7 cellular contexts compared by ENCODE assay signal in genomic region chr14:31937730-31938346, GRCh38.
A peak's percentile ranks its signal among the peaks of the same experiment; 100 is the strongest.
DNase-seq lines count a peak whose midpoint lies in the region; ATAC-seq lines count a peak whose summit lies in the region.

No MANE protein-coding gene starts in this region.

- H3K4me3 Mint-ChIP-seq in activated naive CD8-positive, alpha-beta T cell treated with anti-CD3 and anti-CD28 coated beads, Interleukin-2, amount 10 ng/mL, durations not matched to agents 7 days and 5 days, result no peak overlapping the region

- intact Hi-C loops in left colon (cut with DNase I, micrococcal nuclease), result loop anchor here in 1 of 2 donors (10.0 kb wide), 2 partner anchors 137 to 527 kb away; partner anchors contain the start of gene ARHGAP5

- POLR2A ChIA-PET in activated naive CD8-positive, alpha-beta T cell treated with anti-CD3 and anti-CD28 coated beads, Interleukin-2, amount 10 ng/mL, durations not matched to agents 7 days and 5 days (lab: Charles Lee), result no interaction called here

- no peaks in the 10 kb centered on the region for H3K27me3 Mint-ChIP-seq in activated naive CD8-positive, alpha-beta T cell treated with anti-CD3 and anti-CD28 coated beads, Interleukin-2, amount 10 ng/mL, durations not matched to agents 7 days and 5 days

- H3K9me3 Mint-ChIP-seq in activated naive CD8-positive, alpha-beta T cell treated with anti-CD3 and anti-CD28 coated beads, Interleukin-2, amount 10 ng/mL, durations not matched to agents 7 days and 5 days, result no peaks in the 10 kb centered on the region

- ATAC-seq in GM19023 (IDR thresholded peaks at IDR 0.05; ENCODE audit: unreplicated experiment) (peak; percentile 100), HG03039 (IDR thresholded peaks at IDR 0.05; ENCODE audit: unreplicated experiment) (peak; percentile 100), left colon (peak; percentile 81)
- peak; percentile 100 for ATAC-seq in activated naive CD8-positive, alpha-beta T cell treated with anti-CD3 and anti-CD28 coated beads, Interleukin-2, amount 10 ng/mL, durations not matched to agents 7 days and 5 days (ENCODE audit: low read depth)

- peaks cover 7% of the 10 kb centered on the region for H3K4me1 Mint-ChIP-seq in activated naive CD8-positive, alpha-beta T cell treated with anti-CD3 and anti-CD28 coated beads, Interleukin-2, amount 10 ng/mL, durations not matched to agents 7 days and 5 days

- no peaks in the 10 kb centered on the region for H3K36me3 Mint-ChIP-seq in activated naive CD8-positive, alpha-beta T cell treated with anti-CD3 and anti-CD28 coated beads, Interleukin-2, amount 10 ng/mL, durations not matched to agents 7 days and 5 days

- H3K27ac Mint-ChIP-seq in activated naive CD8-positive, alpha-beta T cell treated with anti-CD3 and anti-CD28 coated beads, Interleukin-2, amount 10 ng/mL, durations not matched to agents 7 days and 5 days, result no peak overlapping the region

- DNase-seq in SHP77 treated with DMSO at 0.1 percent for 48 hours (lab: John Stamatoyannopoulos, UW) (peak; percentile 35), left colon (peak; percentile 55 to 77), NCI-H1417 (lab: John Stamatoyannopoulos, UW) (no peak)
- DNase-seq in activated naive CD8-positive, alpha-beta T cell treated with anti-CD3 and anti-CD28 coated beads, Interleukin-2, amount 10 ng/mL, durations not matched to agents 7 days and 5 days, result peak; percentile 34
- peak; percentile 77 for DNase-seq in stimulated activated CD8-positive, alpha-beta memory T cell treated with anti-CD3 and anti-CD28 coated beads, Interleukin-4, amount 100 ng/mL, for 48 hours

Comparison
In these comparisons a context has a peak if more than half of its experiments do, and no peak if none do; other contexts are left out.
1. DNase-seq: peak in SHP77 treated with DMSO at 0.1 percent for 48 hours (single experiment), activated naive CD8-positive, alpha-beta T cell treated with anti-CD3 and anti-CD28 coated beads, Interleukin-2, amount 10 ng/mL, durations not matched to agents 7 days and 5 days (single experiment), left colon (2 of 2) and stimulated activated CD8-positive, alpha-beta memory T cell treated with anti-CD3 and anti-CD28 coated beads, Interleukin-4, amount 100 ng/mL, for 48 hours (single experiment); none in NCI-H1417 (0 of 3).
2. Peak in every context shown above with its lines, with median percentiles within 50 percentile points of each other: ATAC-seq.